15 cellular contexts compared by ENCODE assay signal in genomic region chr4:135325264-135325663, GRCh38.
DNase-seq lines count a peak whose midpoint lies in the region; ATAC-seq and TF ChIP-seq lines count a peak whose summit lies in the region.
"Had no signal": no experiment of that assay in that cellular context is flagged by ENCODE, and none has a peak within 500 bp of the region (broad histone marks: within the 10 kb centered on the region; RNA-seq: fewer than 3 reads in every experiment).

No MANE protein-coding gene starts in this region.

- peaks cover 0 to 13% (median 3%) of the 10 kb centered on the region in 3 experiments; a peak in 4 of 7 replicates for H3K36me3 Mint-ChIP-seq in H9 (ENCODE audit: insufficient read depth in 1 of 3, low read depth in 3 of 3)
- H3K36me3 Mint-ChIP-seq in activated T-cell treated with anti-CD3 and anti-CD28 coated beads, Interleukin-2, amount 50 U/mL, for 72 hours (ENCODE audit: insufficient read depth in 2 of 2), result no peaks in the 10 kb centered on the region

- no peaks in the 10 kb centered on the region for H3K36me3 ChIP-seq in DND-41 (ENCODE audit: insufficient read depth, low read length)
- H3K36me3 ChIP-seq in WERI-Rb-1, result no peaks in the 10 kb centered on the region
- H3K36me3 ChIP-seq in mesendoderm (ENCODE audit: control insufficient read depth, insufficient read depth, low read length), result no peaks in the 10 kb centered on the region

- DNase-seq in DND-41 (no peak), H9 (no peak), WERI-Rb-1 (no peak), mesendoderm (peak; percentile 29), SW 1271 (lab: John Stamatoyannopoulos, UW) (no peak), NCI-H510A treated with DMSO at 0.1 percent for 48 hours (lab: John Stamatoyannopoulos, UW) (no peak)
- DNase-seq in activated T-cell treated with anti-CD3 and anti-CD28 coated beads, Interleukin-2, amount 50 U/mL, for 72 hours, result no peak
- DNase-seq: ACHN, EL, H7, NCI-H1048, NCI-H1436, NCI-H2029 treated with DMSO at 0.1 percent for 48 hours had no signal

- H3K4me3 ChIP-seq in DND-41 (ENCODE audit: low read depth in 1 of 2, low read length in 2 of 2) (no peak overlapping the region), WERI-Rb-1 (ENCODE audit: low read depth, low read length) (no peak overlapping the region), mesendoderm (ENCODE audit: low read length) (no peak overlapping the region)

- H3K27me3 Mint-ChIP-seq in H9 (ENCODE audit: low read depth), result no peaks in the 10 kb centered on the region
- H3K27me3 Mint-ChIP-seq in activated T-cell treated with anti-CD3 and anti-CD28 coated beads, Interleukin-2, amount 50 U/mL, for 72 hours (ENCODE audit: low read depth), result no peaks in the 10 kb centered on the region

- no peaks in the 10 kb centered on the region for H3K23me2 ChIP-seq in H9 (ENCODE audit: insufficient read length, low read depth, low read length, poor library complexity, severe bottlenecking)

- H3K27me3 ChIP-seq in DND-41 (ENCODE audit: insufficient read depth, low read length, poor library complexity), result no peaks in the 10 kb centered on the region
- H3K27me3 ChIP-seq in H9 (ENCODE audit: insufficient read depth, low read length), result no peaks in the 10 kb centered on the region
- no peaks in the 10 kb centered on the region for H3K27me3 ChIP-seq in WERI-Rb-1 (ENCODE audit: insufficient read depth, low read depth, severe bottlenecking)
- no peaks in the 10 kb centered on the region for H3K27me3 ChIP-seq in mesendoderm (ENCODE audit: insufficient read depth, low read length, poor library complexity)

- WGBS in H9 (ENCODE audit: extremely low coverage, insufficient read length, low lambda C conversion rate), result no CpG with 5 or more reads among the region's 2 CpGs
- WGBS in mesendoderm (ENCODE audit: extremely low coverage, insufficient coverage, low lambda C conversion rate), result no CpG with 5 or more reads among the region's 2 CpGs

- H2AK5ac ChIP-seq in H9 (ENCODE audit: insufficient read length, low read length) (no peak overlapping the region), mesendoderm (ENCODE audit: low read length) (no peak overlapping the region)

- H2AFZ ChIP-seq in DND-41 (ENCODE audit: low read depth, low read length) (0 out of 2 replicates have a peak overlapping the region, but pooled peaks have one; percentile 10), H9 (ENCODE audit: low read length) (peak overlapping the region; percentile 36)

- TF ChIP-seq CTCF in DND-41 (IDR thresholded peaks at IDR 0.05; ENCODE audit: borderline replicate concordance, extremely low read depth, low read length, poor library complexity, severe bottlenecking), result no peak
- no peak for TF ChIP-seq CTCF in H9 (conservative IDR thresholded peaks at IDR 0.05)
- TF ChIP-seq CTCF in WERI-Rb-1 (IDR thresholded peaks at IDR 0.05; ENCODE audit: low read depth, low read length), result no peak

- H3K9me3 ChIP-seq in DND-41 (ENCODE audit: insufficient read depth, low read length, severe bottlenecking) (peaks cover 6% of the 10 kb centered on the region), H9 (ENCODE audit: control insufficient read depth, low read depth, low read length) (no peaks in the 10 kb centered on the region), WERI-Rb-1 (ENCODE audit: severe bottlenecking) (peaks cover 5% of the 10 kb centered on the region)

- H4K8ac ChIP-seq in H9 (replicated peaks; ENCODE audit: insufficient read length, low read depth, low read length) (no peak overlapping the region), mesendoderm (ENCODE audit: low read depth, low read length) (no peak overlapping the region)

- no peak overlapping the region for H3K27ac ChIP-seq in DND-41 (ENCODE audit: low read length)
- H3K27ac ChIP-seq in H9 (ENCODE audit: insufficient read length, low read depth, low read length), result no peak overlapping the region
- peak overlapping the region; percentile 22 for H3K27ac ChIP-seq in WERI-Rb-1
- H3K27ac ChIP-seq in mesendoderm (ENCODE audit: low read depth, low read length), result no peak overlapping the region
- H3K27ac ChIP-seq: C4-2B, HL-60 had no signal

- H3K56ac ChIP-seq in H9 (ENCODE audit: insufficient read length, low read depth, low read length) (no peak overlapping the region), mesendoderm (ENCODE audit: low read length) (no peak overlapping the region)

- H2BK120ac ChIP-seq in H9 (ENCODE audit: low read depth, low read length, poor library complexity, severe bottlenecking), result no peak overlapping the region
- no peak overlapping the region for H2BK120ac ChIP-seq in mesendoderm (ENCODE audit: low read depth, low read length)

- H3K79me1 ChIP-seq in H9 (ENCODE audit: insufficient read depth, low read depth, low read length, poor library complexity, severe bottlenecking) (no peaks in the 10 kb centered on the region), mesendoderm (ENCODE audit: low read length) (no peaks in the 10 kb centered on the region)

- H2BK5ac ChIP-seq in H9 (ENCODE audit: insufficient read length, low read length) (no peak overlapping the region), mesendoderm (ENCODE audit: low read length) (no peak overlapping the region)

- H4K20me1 ChIP-seq in DND-41 (ENCODE audit: insufficient read depth, low read length) (no peaks in the 10 kb centered on the region), H9 (ENCODE audit: control insufficient read depth, insufficient read depth, insufficient read length) (no peaks in the 10 kb centered on the region)

- H4K5ac ChIP-seq in H9 (ENCODE audit: insufficient read length, low read depth, low read length) (no peak overlapping the region), mesendoderm (ENCODE audit: low read length) (no peak overlapping the region)

- H3K4me2 ChIP-seq in DND-41 (ENCODE audit: insufficient read depth, low read length), result no peak overlapping the region
- no peak overlapping the region for H3K4me2 ChIP-seq in H9 (ENCODE audit: insufficient read depth, insufficient read length, low read length)
- H3K4me2 ChIP-seq in mesendoderm (ENCODE audit: low read length), result no peak overlapping the region

- H3T11ph ChIP-seq in H9 (ENCODE audit: low read length), result no peak overlapping the region

- H2BK12ac ChIP-seq in H9 (ENCODE audit: insufficient read length, low read depth, low read length), result no peak overlapping the region

- H3K14ac ChIP-seq in H9 (ENCODE audit: insufficient read depth, low read length), result no peak overlapping the region

- no peak overlapping the region for H3K18ac ChIP-seq in H9 (ENCODE audit: insufficient read length, low read depth, low read length)
- H3K18ac ChIP-seq in mesendoderm (ENCODE audit: low read length), result no peak overlapping the region

- no peak overlapping the region for H3K4me3 Mint-ChIP-seq in H9
- no peak overlapping the region for H3K4me3 Mint-ChIP-seq in activated T-cell treated with anti-CD3 and anti-CD28 coated beads, Interleukin-2, amount 50 U/mL, for 72 hours

- no peak overlapping the region for H2BK20ac ChIP-seq in H9 (ENCODE audit: low read depth, low read length, poor library complexity, severe bottlenecking)

- H3K4me1 ChIP-seq in DND-41 (ENCODE audit: insufficient read depth, low read length) (no peaks in the 10 kb centered on the region), H9 (ENCODE audit: insufficient read depth, low read length) (no peaks in the 10 kb centered on the region; the same call in 1 of the 2 replicates), mesendoderm (ENCODE audit: control insufficient read depth, low read depth, low read length) (no peaks in the 10 kb centered on the region)

- no peak for ATAC-seq in DND-41 (ENCODE audit: insufficient read depth, low read depth)
- ATAC-seq in activated T-cell treated with anti-CD3 and anti-CD28 coated beads, Interleukin-2, amount 50 U/mL, for 72 hours (replicated peaks in 1 of 2), result no peak

- H4K91ac ChIP-seq in H9 (ENCODE audit: insufficient read length, low read depth, low read length), result no peak overlapping the region

- H3K79me2 ChIP-seq in DND-41 (ENCODE audit: insufficient read depth, low read length), result no peaks in the 10 kb centered on the region
- H3K79me2 ChIP-seq in H9 (ENCODE audit: insufficient read depth, low read length), result no peaks in the 10 kb centered on the region
- H3K79me2 ChIP-seq in mesendoderm (ENCODE audit: control insufficient read depth, insufficient read depth, low read length), result no peaks in the 10 kb centered on the region

- H3K4ac ChIP-seq in H9 (ENCODE audit: low read depth, low read length), result no peak overlapping the region
- H3K4ac ChIP-seq in mesendoderm (ENCODE audit: low read depth, low read length), result no peak overlapping the region

- no peak overlapping the region for H3K23ac ChIP-seq in H9 (ENCODE audit: insufficient read length, low read depth, low read length)
- H3K23ac ChIP-seq in mesendoderm (ENCODE audit: low read length), result no peak overlapping the region

- H3K9ac ChIP-seq in DND-41 (ENCODE audit: low read depth, low read length) (no peak overlapping the region), H9 (ENCODE audit: extremely low read depth, insufficient read length, low read length) (no peak overlapping the region), mesendoderm (ENCODE audit: low read length) (no peak overlapping the region)

- peak overlapping the region in 2 of 3 experiments; percentile 33 to 45; a peak in 3 of 7 replicates for H3K27ac Mint-ChIP-seq in H9
- no peak overlapping the region for H3K27ac Mint-ChIP-seq in activated T-cell treated with anti-CD3 and anti-CD28 coated beads, Interleukin-2, amount 50 U/mL, for 72 hours

- H2BK15ac ChIP-seq in H9 (ENCODE audit: low read depth, low read length) (no peak overlapping the region), mesendoderm (replicated peaks; ENCODE audit: low read depth) (no peak overlapping the region)

- H3K9me3 Mint-ChIP-seq in H9, result peaks cover 0 to 12% of the 10 kb centered on the region in 2 experiments; a peak in 2 of 5 replicates
- H3K9me3 Mint-ChIP-seq in activated T-cell treated with anti-CD3 and anti-CD28 coated beads, Interleukin-2, amount 50 U/mL, for 72 hours, result peaks cover 7 to 10% of the 10 kb centered on the region in 2 donors

- peaks cover 8 to 9% of the 10 kb centered on the region in 2 experiments; a peak in 3 of 4 replicates for H3K4me1 Mint-ChIP-seq in H9
- no peaks in the 10 kb centered on the region for H3K4me1 Mint-ChIP-seq in activated T-cell treated with anti-CD3 and anti-CD28 coated beads, Interleukin-2, amount 50 U/mL, for 72 hours (ENCODE audit: low read depth)
